Comparison of ENCODE assay signal across 1 cellular context in genomic region chrX:11374570-11374969, GRCh38.
TF ChIP-seq lines count a peak whose summit lies in the region.

No MANE protein-coding gene starts in this region.

TF ChIP-seq in K562, 482 proteins besides CTCF, POLR2A, EP300 and RAD21 (continued from another document):
- TF ChIP-seq MLX (CRISPR knock-in tag; conservative IDR thresholded peaks at IDR 0.05) = no peak
- TF ChIP-seq CHAMP1 (IDR thresholded peaks at IDR 0.05) = peak; percentile 54; the same call in 1 of the 2 replicates
- TF ChIP-seq ZNF217 (CRISPR knock-in tag; IDR thresholded peaks at IDR 0.05) = no peak
- TF ChIP-seq ZNF239 (CRISPR knock-in tag; IDR thresholded peaks at IDR 0.05) = no peak
- TF ChIP-seq NCOR1 (IDR thresholded peaks at IDR 0.05) = peak; percentile 17; the same call in 1 of the 2 replicates
- TF ChIP-seq THAP12 (CRISPR knock-in tag; IDR thresholded peaks at IDR 0.05) = no peak
- TF ChIP-seq BHLHE40 (IDR thresholded peaks at IDR 0.05; ENCODE audit: low read length) = no peak
- peak; percentile 30; the same call in 1 of the 2 replicates for TF ChIP-seq NFIC (IDR thresholded peaks at IDR 0.05)
